ENCODE assay signal across 8 cellular contexts in the genomic region with DNA sequence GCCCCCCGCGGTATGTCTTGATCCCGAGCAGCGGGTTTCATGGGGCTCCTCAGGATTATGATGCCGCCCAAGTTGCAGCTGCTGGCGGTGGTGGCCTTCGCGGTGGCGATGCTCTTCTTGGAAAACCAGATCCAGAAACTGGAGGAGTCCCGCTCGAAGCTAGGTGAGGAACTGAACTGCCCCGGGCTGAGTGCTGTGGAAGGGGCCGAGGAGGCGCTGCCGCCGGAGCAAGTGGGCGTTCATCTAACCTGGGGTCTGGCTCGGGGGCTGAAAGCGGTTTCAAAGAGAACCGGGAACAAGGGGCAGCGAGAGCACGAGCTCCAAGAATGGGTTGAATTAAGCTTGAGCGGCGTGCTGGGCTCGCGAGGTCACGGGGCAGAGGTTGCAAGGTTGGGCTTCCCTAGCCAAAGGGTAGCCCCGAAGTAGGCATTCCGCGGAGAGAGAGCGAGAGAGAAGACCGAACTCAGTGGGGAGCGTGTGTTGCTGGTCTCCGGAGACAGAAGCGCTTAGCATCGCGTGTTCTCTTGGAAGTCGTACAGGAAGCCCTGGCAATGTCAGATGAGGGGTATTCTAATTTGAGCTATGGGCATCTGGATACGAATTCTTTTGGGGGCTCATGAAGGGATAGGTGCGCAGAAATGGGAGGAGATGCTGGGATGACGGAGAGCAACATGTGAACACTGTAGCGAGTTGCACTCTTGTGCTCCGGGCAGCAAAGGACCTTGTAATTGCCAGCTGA. TPM values are rescaled to one million over a fixed set of nuclear protein-coding genes. Genes with fewer than 3 reads are reported as not detected.
A peak's percentile ranks its signal among the peaks of the same experiment; 100 is the strongest.
DNase-seq lines count a peak whose midpoint lies in the region; ATAC-seq and TF ChIP-seq lines count a peak whose summit lies in the region.

No MANE protein-coding gene starts in this region.

- ATAC-seq in GM21737 (IDR thresholded peaks at IDR 0.05; ENCODE audit: unreplicated experiment) (peak; percentile 19), sciatic nerve (peak; percentile 63), GM18519 (IDR thresholded peaks at IDR 0.05; ENCODE audit: low FRiP score, unreplicated experiment) (no peak)

- DNase-seq in DMS 273 (lab: John Stamatoyannopoulos, UW; ENCODE audit: unreplicated experiment) (peak; percentile 86), MG63 (peak; percentile 50), anterior cingulate cortex (lab: John Stamatoyannopoulos, UW) (peak in 54 of 58 donors; percentile 9 to 82 (median 54)), hippocampal formation (lab: John Stamatoyannopoulos, UW) (peak; percentile 69 to 70), sciatic nerve (ENCODE audit: low spot score) (peak; percentile 71)

- H3K4me2 ChIP-seq in SU-DHL-6 (ENCODE audit: low read depth, low read length, poor library complexity, severe bottlenecking), result peak overlapping the region; percentile 98

- peaks cover 17% of the 10 kb centered on the region for H3F3A ChIP-seq in SU-DHL-6 (ENCODE audit: insufficient read depth)

- H3K9me2 ChIP-seq in SU-DHL-6 (replicated peaks; ENCODE audit: insufficient read depth, low read length), result no peaks in the 10 kb centered on the region

- intact Hi-C loops in sciatic nerve (cut with DNase I), result no loop called here

- no peak overlapping the region for H2AFZ ChIP-seq in SU-DHL-6 (ENCODE audit: low read depth, low read length, severe bottlenecking)

- H4K20me1 ChIP-seq in SU-DHL-6 (ENCODE audit: low read depth, low read length), result peaks cover 40% of the 10 kb centered on the region

- H3K9me3 ChIP-seq in MG63 (no peaks in the 10 kb centered on the region), SU-DHL-6 (ENCODE audit: insufficient read depth, low read length) (peaks cover 6% of the 10 kb centered on the region; the same call in 1 of the 2 replicates)

- peak overlapping the region; percentile 99 for H3K9ac ChIP-seq in SU-DHL-6 (ENCODE audit: low read length)

- no peak for TF ChIP-seq CTCF in SU-DHL-6 (IDR thresholded peaks at IDR 0.05; ENCODE audit: insufficient read depth, low read length, poor library complexity, severe bottlenecking)

- peaks cover 95% of the 10 kb centered on the region for H3K79me2 ChIP-seq in SU-DHL-6 (ENCODE audit: insufficient read depth, low read length)

- H3K36me3 ChIP-seq in MG63 (peaks cover 5% of the 10 kb centered on the region), SU-DHL-6 (ENCODE audit: low read length) (peaks cover 30% of the 10 kb centered on the region)

- H3K4me3 ChIP-seq in MG63 (peak overlapping the region; percentile 81), SU-DHL-6 (ENCODE audit: insufficient read depth, low read length, poor library complexity, severe bottlenecking) (peak overlapping the region; percentile 87)

- H3K27me3 ChIP-seq in MG63 (no peaks in the 10 kb centered on the region), SU-DHL-6 (ENCODE audit: low read length) (no peaks in the 10 kb centered on the region)

- H3K27ac ChIP-seq in SU-DHL-6 (ENCODE audit: low read depth, low read length), result peak overlapping the region; percentile 84

RNA-seq across cellular contexts. Expression of a gene that starts 0.7 kb away (rescaled TPM):
- 7.8 and 17.4 TPM in 2 replicates for total RNA-seq in MG63 (2014; rRNA removed; shearing (Covaris generic); ENCODE audit: low replicate concordance)
- total RNA-seq in sciatic nerve, result 22.1 TPM

RNA-seq across cellular contexts. Expression of a gene that starts 1.2 kb away (rescaled TPM):
- total RNA-seq in MG63 (2014; rRNA removed; shearing (Covaris generic); ENCODE audit: low replicate concordance), result 202 and 203 TPM in 2 replicates
- 152 TPM for total RNA-seq in sciatic nerve
